13 cellular contexts compared by ENCODE assay signal in genomic region chr6:37647765-37648085, GRCh38.
"Had no signal": no experiment of that assay in that cellular context is flagged by ENCODE, and none has a peak within 500 bp of the region (broad histone marks: within the 10 kb centered on the region; RNA-seq: fewer than 3 reads in every experiment).

No MANE protein-coding gene starts in this region.

- H3K27ac Mint-ChIP-seq: nephron progenitor cell had no signal

- H2AFZ ChIP-seq: hepatocyte had no signal

- H3K4me3 ChIP-seq: coronary artery, hepatocyte, sigmoid colon, skin epidermis had no signal

- H3K4me2 ChIP-seq: hepatocyte had no signal

- H3K27ac ChIP-seq: coronary artery, hepatocyte, neutrophil, sigmoid colon, skin epidermis had no signal

- H3K36me3 ChIP-seq: neutrophil, sigmoid colon had no signal

- H3K9me3 ChIP-seq: neutrophil, sigmoid colon had no signal

- DNase-seq: effector CD4-positive, alpha-beta T cell; foreskin melanocyte; head of caudate nucleus; kidney glomerular epithelial cell; nephron progenitor cell; sigmoid colon; stimulated activated CD4-positive, alpha-beta T cell treated with anti-CD3 and anti-CD28 coated beads, Interleukin-12 subunit alpha, Interleukin-12 subunit beta, amount 100 ng/mL, for 4 hours; stimulated activated CD4-positive, alpha-beta T cell treated with anti-CD3 and anti-CD28 coated beads, Interleukin-2, amount 100 ng/mL, for 48 hours; stimulated activated naive CD4-positive, alpha-beta T cell treated with Interleukin-2 at 50 U/mL for 16 hours had no signal
